16 cellular contexts compared by ENCODE assay signal in the genomic region with DNA sequence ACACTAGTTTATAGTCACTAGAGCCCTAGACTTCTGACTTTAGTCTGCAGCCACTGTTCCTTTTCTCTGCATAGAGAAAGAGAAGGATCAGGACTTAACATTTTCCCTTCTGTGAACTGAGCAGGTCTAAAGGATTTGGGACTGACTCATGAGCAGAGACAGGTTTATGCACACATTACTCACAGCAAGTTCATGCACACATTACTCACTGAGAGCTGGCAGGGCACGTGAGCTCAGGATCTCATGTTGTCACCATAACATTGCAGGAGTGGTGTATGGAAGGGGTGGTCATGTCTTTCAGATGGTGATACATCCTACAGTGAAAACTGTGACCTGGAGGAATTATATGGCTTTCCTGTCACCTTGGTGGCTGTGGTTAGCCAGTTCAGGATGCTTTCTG. TPM values are rescaled to one million over a fixed set of nuclear protein-coding genes. Genes with fewer than 3 reads are reported as not detected.
A peak's percentile ranks its signal among the peaks of the same experiment; 100 is the strongest.
DNase-seq lines count a peak whose midpoint lies in the region; ATAC-seq, FAIRE-seq and TF ChIP-seq lines count a peak whose summit lies in the region.
"Had no signal": no experiment of that assay in that cellular context is flagged by ENCODE, and none has a peak within 500 bp of the region (broad histone marks: within the 10 kb centered on the region; RNA-seq: fewer than 3 reads in every experiment).

No MANE protein-coding gene starts in this region.

- no peak overlapping the region for H3K27ac Mint-ChIP-seq in T-helper 17 cell
- H3K27ac Mint-ChIP-seq: activated T-cell treated with anti-CD3 and anti-CD28 coated beads, Interleukin-2, amount 50 U/mL, for 24 hours; IgD-negative memory B cell had no signal

- peaks cover 9% of the 10 kb centered on the region for H3K36me3 Mint-ChIP-seq in T-helper 17 cell (ENCODE audit: low read depth)

- H3K9me3 ChIP-seq in GM12878 (replicated peaks; ENCODE audit: control insufficient read depth, insufficient read depth, low read length), result no peaks in the 10 kb centered on the region
- no peaks in the 10 kb centered on the region for H3K9me3 ChIP-seq in hepatocyte (ENCODE audit: low read depth)
- H3K9me3 ChIP-seq in T-helper 17 cell (ENCODE audit: control insufficient read depth, low read length, poor library complexity, severe bottlenecking), result no peaks in the 10 kb centered on the region
- H3K9me3 ChIP-seq: BLaER1 treated with 17β-estradiol and CSF1 and Interleukin-3, amounts not matched to agents 10 nM and 100 nM; heart left ventricle; tibial artery had no signal

- H3K4me1 Mint-ChIP-seq in T-helper 17 cell, result peaks cover 3% of the 10 kb centered on the region
- H3K4me1 Mint-ChIP-seq: IgD-negative memory B cell had no signal

- TF ChIP-seq CTCF in GM12878 (IDR thresholded peaks at IDR 0.05 in 2 of 3, conservative IDR thresholded peaks at IDR 0.05 in 1 of 3; ENCODE audit: control insufficient read depth in 2 of 3, extremely low read depth in 1 of 3, insufficient read depth in 1 of 3, low read depth in 3 of 3, low read length in 3 of 3) (no peak), hepatocyte (IDR thresholded peaks at IDR 0.05; ENCODE audit: poor library complexity) (no peak)

- SMC1A ChIA-PET in GM12878 (lab: Charles Lee; ENCODE audit: uncharacterized antibody, unreplicated experiment), result interaction anchor here (1.3 kb wide), 1 partner anchor 42 kb away, joined by 4 read pairs; no protein-coding TSS in a partner anchor

- peaks cover 14% of the 10 kb centered on the region; the same call in 1 of the 2 replicates for H3K36me3 ChIP-seq in ACC112 (ENCODE audit: insufficient read depth, low read length)
- H3K36me3 ChIP-seq in GM12878 (ENCODE audit: control insufficient read depth in 2 of 2, insufficient read depth in 2 of 2, low read length in 1 of 2), result peaks cover 4 to 12% of the 10 kb centered on the region in 2 experiments
- no peaks in the 10 kb centered on the region for H3K36me3 ChIP-seq in hepatocyte (replicated peaks; ENCODE audit: insufficient read depth, low read depth)

- H3K4me3 Mint-ChIP-seq in T-helper 17 cell, result no peak overlapping the region
- H3K4me3 Mint-ChIP-seq: activated T-cell treated with anti-CD3 and anti-CD28 coated beads, Interleukin-2, amount 50 U/mL, for 24 hours; IgD-negative memory B cell had no signal

- POLR2A ChIA-PET in GM12878 (lab: Charles Lee), result no interaction called here

- H2AFZ ChIP-seq in ACC112 (ENCODE audit: low read length, unreplicated experiment), result no peak overlapping the region
- H2AFZ ChIP-seq in GM12878 (ENCODE audit: control insufficient read depth, low read depth, low read length), result no peak overlapping the region
- H2AFZ ChIP-seq in hepatocyte, result no peak overlapping the region

- H3K4me1 ChIP-seq in ACC112 (ENCODE audit: control insufficient read depth, insufficient read depth, low read length, unreplicated experiment), result peaks cover 23% of the 10 kb centered on the region
- H3K4me1 ChIP-seq in GM12878 (ENCODE audit: control insufficient read depth, insufficient read depth, low read length), result no peaks in the 10 kb centered on the region
- no peaks in the 10 kb centered on the region for H3K4me1 ChIP-seq in hepatocyte (ENCODE audit: insufficient read depth)
- H3K4me1 ChIP-seq: tibial artery had no signal

- H3K9me2 ChIP-seq in hepatocyte (replicated peaks; ENCODE audit: insufficient read depth), result no peaks in the 10 kb centered on the region

- CTCF ChIA-PET in GM12878 (lab: Yijun Ruan, JAX), result interaction anchor here (2.0 kb wide), 1 partner anchor 41 kb away, joined by 6 read pairs; no protein-coding TSS in a partner anchor

- ATAC-seq in GM12878 (no peak), HG02610 (IDR thresholded peaks at IDR 0.05; ENCODE audit: unreplicated experiment) (no peak), GM21390 (IDR thresholded peaks at IDR 0.05; ENCODE audit: unreplicated experiment) (no peak), T-helper 17 cell (no peak)
- ATAC-seq: heart left ventricle had no signal

- H3K4me2 ChIP-seq in GM12878 (ENCODE audit: control insufficient read depth, insufficient read depth), result no peak overlapping the region
- no peak overlapping the region for H3K4me2 ChIP-seq in hepatocyte
- H3K4me2 ChIP-seq: BLaER1 treated with 17β-estradiol and CSF1 and Interleukin-3, amounts not matched to agents 10 nM and 100 nM had no signal

- no peaks in the 10 kb centered on the region for H3K27me3 Mint-ChIP-seq in T-helper 17 cell
- H3K27me3 Mint-ChIP-seq: activated T-cell treated with anti-CD3 and anti-CD28 coated beads, Interleukin-2, amount 50 U/mL, for 24 hours; IgD-negative memory B cell; progenitor cell of endocrine pancreas had no signal

- no TSS peak for BruUV-seq in GM12878 (replicated peaks; lab: Mats Ljungman, UMichigan)

- H3K27me3 ChIP-seq in ACC112 (ENCODE audit: insufficient read depth, low read length) (no peaks in the 10 kb centered on the region), GM12878 (replicated peaks in 1 of 2; ENCODE audit: control insufficient read depth in 2 of 2, insufficient read depth in 2 of 2, low read length in 1 of 2) (no peaks in the 10 kb centered on the region), hepatocyte (no peaks in the 10 kb centered on the region)
- H3K27me3 ChIP-seq: BLaER1 treated with 17β-estradiol and CSF1 and Interleukin-3, amounts not matched to agents 10 nM and 100 nM; heart left ventricle; tibial artery had no signal

- no peak for TF ChIP-seq RAD21 in GM12878 (IDR thresholded peaks at IDR 0.05; ENCODE audit: insufficient read depth, low read depth, low read length)

- H3K4me3 ChIP-seq in ACC112 (ENCODE audit: low read depth, low read length), result no peak overlapping the region
- H3K4me3 ChIP-seq in GM12878, result no peak overlapping the region
- H3K4me3 ChIP-seq in hepatocyte, result no peak overlapping the region
- H3K4me3 ChIP-seq: BLaER1 treated with 17β-estradiol and CSF1 and Interleukin-3, amounts not matched to agents 10 nM and 100 nM; heart left ventricle; tibial artery had no signal

- in situ Hi-C loops in GM12878 (cut with MboI), result no loop called here

- intact Hi-C loops in GM12878 (cut with micrococcal nuclease; ENCODE audit: unreplicated experiment), result no loop called here

- H3K27ac ChIP-seq in ACC112 (ENCODE audit: low read depth, low read length) (peak overlapping the region; percentile 6; the same call in 1 of the 2 replicates), GM12878 (ENCODE audit: control insufficient read depth, insufficient read depth) (no peak overlapping the region), hepatocyte (no peak overlapping the region)
- H3K27ac ChIP-seq: BLaER1 treated with 17β-estradiol and CSF1 and Interleukin-3, amounts not matched to agents 10 nM and 100 nM; heart left ventricle; tibial artery; VCaP had no signal

- DNase-seq in HPDE6-E6E7 (ENCODE audit: extremely low spot score) (peak; percentile 97), GM12878 (ENCODE audit: low read depth, low spot score) (no peak), hepatocyte (ENCODE audit: low spot score) (peak; percentile 37), NCI-H2081 (lab: John Stamatoyannopoulos, UW) (no peak), T-helper 17 cell (no peak)
- DNase-seq: activated T-cell treated with anti-CD3 and anti-CD28 coated beads, Interleukin-2, amount 50 U/mL, for 24 hours; heart left ventricle; NCI-H2081 treated with DMSO at 0.1 percent for 48 hours had no signal

- H3K9ac ChIP-seq in GM12878 (ENCODE audit: control insufficient read depth, insufficient read depth, low read length), result no peak overlapping the region
- H3K9ac ChIP-seq: BLaER1 treated with 17β-estradiol and CSF1 and Interleukin-3, amounts not matched to agents 10 nM and 100 nM had no signal

- 100% methylated on average over 1 of the region's 1 CpG for WGBS in GM12878 (ENCODE audit: insufficient coverage, insufficient replicate concordance, low lambda C conversion rate, missing lambda C conversion rate)
- WGBS in hepatocyte (ENCODE audit: low lambda C conversion rate, missing lambda C conversion rate), result 90% methylated on average over 1 of the region's 1 CpG

- no peak for TF ChIP-seq EP300 in GM12878 (IDR thresholded peaks at IDR 0.05; ENCODE audit: borderline replicate concordance in 1 of 2, control insufficient read depth in 1 of 2, low read depth in 2 of 2, low read length in 2 of 2)

- H3K79me2 ChIP-seq in ACC112 (ENCODE audit: control insufficient read depth, insufficient read depth, low read length, unreplicated experiment) (no peaks in the 10 kb centered on the region), GM12878 (ENCODE audit: control insufficient read depth, insufficient read depth, low read length) (no peaks in the 10 kb centered on the region), hepatocyte (no peaks in the 10 kb centered on the region)

- FAIRE-seq in GM12878 (lab: Jason Lieb, UNC), result no peak

- H4K20me1 ChIP-seq in GM12878 (ENCODE audit: control insufficient read depth, insufficient read depth) (no peaks in the 10 kb centered on the region), hepatocyte (ENCODE audit: insufficient read depth, poor library complexity, severe bottlenecking) (no peaks in the 10 kb centered on the region)

- RAD21 ChIA-PET in GM12878 (lab: Charles Lee; ENCODE audit: unreplicated experiment), result no interaction called here

- TF ChIP-seq POLR2A in GM12878 (IDR thresholded peaks at IDR 0.05; ENCODE audit: low read depth, low read length), result no peak

TF ChIP-seq in GM12878, 131 proteins besides CTCF, POLR2A, EP300 and RAD21 (continues in another document):
- no peak for TF ChIP-seq HCFC1 (IDR thresholded peaks at IDR 0.05; ENCODE audit: low read length)

RNA-seq across cellular contexts. Expression of a gene that starts 56.4 kb away (rescaled TPM):
- total RNA-seq in GM12878 (2013; cell fraction: nucleolus; rRNA removed), result 35.7 and 41.6 TPM in 2 replicates
- 20.7 and 21.4 TPM in 2 replicates for total RNA-seq in GM12878 (2014; rRNA removed)
- total RNA-seq in GM12878 (2014; rRNA removed; fragmentation: Illumina TruSeq; extraction: Trizol), result 19.1 and 20.6 TPM in 2 replicates
- total RNA-seq in GM12878 (2021), result 24.7 and 31.2 TPM in 2 replicates
- 8.8 TPM for polyA plus RNA-seq in GM12878 (2011; ENCODE audit: low read depth)
- polyA plus RNA-seq in GM12878 (2011; rRNA removed), result 7.3 and 9.4 TPM in 2 replicates
- polyA plus RNA-seq in GM12878 (2011; cell fraction: cytosol; rRNA removed), result 7.2 and 7.7 TPM in 2 replicates
- polyA plus RNA-seq in GM12878 (2011; cell fraction: nucleus; rRNA removed), result 39.6 and 44.2 TPM in 2 replicates
- polyA plus RNA-seq in GM12878 (2012), result 10.6 and 11.9 TPM in 2 replicates
- 17.5 and 20.1 TPM in 2 replicates for polyA plus RNA-seq in GM12878 (2014; fragmentation: Illumina TruSeq; extraction: Trizol)
- 1 to 10 TPM; 4.2 to 6.7 TPM for polyA plus RNA-seq in GM12878 (2014; fragmentation: Nextera tagmentation; extraction: Ambion mirVana)
- 20.7 and 21.9 TPM in 2 replicates for polyA plus RNA-seq in GM12878 (2014; rRNA removed)
- 10 to 100 TPM; 15.2 to 20.3 TPM for polyA plus RNA-seq in GM12878 (2016; fragmentation: Nextera tagmentation; extraction: Ambion mirVana)
- 10.6 and 14.2 TPM in 2 replicates for polyA minus RNA-seq in GM12878 (2011; rRNA and poly(A)+ RNA removed)
- 5.3 and 6.9 TPM in 2 replicates for polyA minus RNA-seq in GM12878 (2011; cell fraction: cytosol; rRNA and poly(A)+ RNA removed)
- polyA minus RNA-seq in GM12878 (2011; cell fraction: nucleus; rRNA and poly(A)+ RNA removed), result 5.8 and 12.5 TPM in 2 replicates
- 7.1 and 18.3 TPM in 2 replicates for total RNA-seq in hepatocyte
- 19.9 and 31.9 TPM in 2 replicates for polyA plus RNA-seq in hepatocyte
- total RNA-seq in T-helper 17 cell, result 10 to 100 TPM; 46.7 to 52.6 TPM

Comparison
In these comparisons a context has a peak if more than half of its experiments do, and no peak if none do; other contexts are left out.
1. DNase-seq: peak in HPDE6-E6E7 (single experiment) and hepatocyte (single experiment); none in GM12878 (single experiment), NCI-H2081 (0 of 2) and T-helper 17 cell (0 of 3).